27 cellular contexts compared by ENCODE assay signal in genomic region chr4:86547140-86547539, GRCh38. TPM values are rescaled to one million over a fixed set of nuclear protein-coding genes. Genes with fewer than 3 reads are reported as not detected.
"Had no signal": no experiment of that assay in that cellular context is flagged by ENCODE, and none has a peak within 500 bp of the region (broad histone marks: within the 10 kb centered on the region; RNA-seq: fewer than 3 reads in every experiment).

No MANE protein-coding gene starts in this region.

- H3K27ac ChIP-seq: ovary, parathyroid adenoma, psoas muscle, right lobe of liver, sigmoid colon, stomach, tibial artery, transverse colon, upper lobe of right lung, uterus had no signal

- H3K4me1 ChIP-seq: parathyroid adenoma, psoas muscle, right lobe of liver, sigmoid colon, stomach, tibial artery, transverse colon, upper lobe of right lung, uterus had no signal

- DNase-seq: naive B cell; naive thymus-derived CD8-positive, alpha-beta T cell; nephron progenitor cell; occipital lobe; ovary; right lobe of liver; sigmoid colon; small intestine; stimulated activated CD4-positive, alpha-beta T cell treated with anti-CD3 and anti-CD28 coated beads, Interleukin-15, amount 100 ng/mL, for 24 hours; stimulated activated CD4-positive, alpha-beta T cell treated with anti-CD3 and anti-CD28 coated beads, Interleukin-2, amount 100 ng/mL, for 24 hours; stimulated activated CD4-positive, alpha-beta T cell treated with anti-CD3 and anti-CD28 coated beads, Interleukin-2, amount 100 ng/mL, for 48 hours; stimulated activated CD4-positive, alpha-beta T cell treated with anti-CD3 and anti-CD28 coated beads, Interleukin-4, amount 100 ng/mL, for 24 hours; stimulated activated CD8-positive, alpha-beta memory T cell treated with anti-CD3 and anti-CD28 coated beads, Interleukin-4, amount 100 ng/mL, for 48 hours; stimulated activated naive B cell treated with anti-CD40 and anti-IgM and Interleukin-4, amounts not matched to agents 10 μg/mL and 1 μg/mL and 100 μg/mL, for 72 hours; stimulated activated naive CD4-positive, alpha-beta T cell treated with Interleukin-2 at 50 U/mL for 16 hours; stomach; tibial artery; transverse colon; upper lobe of right lung; uterus had no signal

- H3K27me3 Mint-ChIP-seq: type B pancreatic cell had no signal

- H3K4me3 Mint-ChIP-seq: naive B cell; naive thymus-derived CD8-positive, alpha-beta T cell; natural killer cell treated with Interleukin-12 subunit alpha and Interleukin-12 subunit beta and Interleukin-15 and Interleukin-18, amount 100 ng/mL, for 72 hours; nephron progenitor cell; neural crest cell; stimulated activated naive B cell treated with anti-CD40 and anti-IgM and Interleukin-4, amounts not matched to agents 10 μg/mL and 1 μg/mL and 100 μg/mL, for 72 hours; type B pancreatic cell had no signal

- H3K27ac Mint-ChIP-seq: naive thymus-derived CD8-positive, alpha-beta T cell; natural killer cell treated with Interleukin-12 subunit alpha and Interleukin-12 subunit beta and Interleukin-15 and Interleukin-18, amount 100 ng/mL, for 72 hours; nephron progenitor cell; progenitor cell of endocrine pancreas; stimulated activated naive B cell treated with anti-CD40 and anti-IgM and Interleukin-4, amounts not matched to agents 10 μg/mL and 1 μg/mL and 100 μg/mL, for 72 hours; type B pancreatic cell had no signal

- H3K36me3 ChIP-seq: ovary, right lobe of liver, sigmoid colon, stomach, tibial artery, transverse colon, upper lobe of right lung, uterus had no signal

- H3K4me3 ChIP-seq: ovary, psoas muscle, right lobe of liver, sigmoid colon, stomach, tibial artery, transverse colon, upper lobe of right lung, uterus had no signal

- H3K27me3 ChIP-seq: ovary, right lobe of liver, sigmoid colon, stomach, tibial artery, transverse colon, upper lobe of right lung, uterus had no signal

- H3K4me1 Mint-ChIP-seq: stimulated activated naive B cell treated with anti-CD40 and anti-IgM and Interleukin-4, amounts not matched to agents 10 μg/mL and 1 μg/mL and 100 μg/mL, for 72 hours had no signal

- H2AFZ ChIP-seq: parathyroid adenoma had no signal

- ATAC-seq: naive thymus-derived CD8-positive, alpha-beta T cell; natural killer cell treated with Interleukin-12 subunit alpha and Interleukin-12 subunit beta and Interleukin-15 and Interleukin-18, amount 100 ng/mL, for 72 hours; psoas muscle; right cardiac atrium; right lobe of liver; stimulated activated naive B cell treated with anti-CD40 and anti-IgM and Interleukin-4, amounts not matched to agents 10 μg/mL and 1 μg/mL and 100 μg/mL, for 72 hours; upper lobe of right lung had no signal

- H3K9ac ChIP-seq: parathyroid adenoma had no signal

- H3K9me3 ChIP-seq: ovary, psoas muscle, right lobe of liver, sigmoid colon, stomach, tibial artery, transverse colon, upper lobe of right lung, uterus had no signal

- H3K9me3 Mint-ChIP-seq: natural killer cell treated with Interleukin-12 subunit alpha and Interleukin-12 subunit beta and Interleukin-15 and Interleukin-18, amount 100 ng/mL, for 72 hours; type B pancreatic cell had no signal

RNA-seq across cellular contexts. Expression of gene PTPN13, which starts 47.0 kb away (rescaled TPM):
- total RNA-seq: naive thymus-derived CD8-positive, alpha-beta T cell had no signal
- polyA plus RNA-seq: naive thymus-derived CD8-positive, alpha-beta T cell had no signal
